Comparison of ENCODE assay signal across 1 cellular context in the genomic region with DNA sequence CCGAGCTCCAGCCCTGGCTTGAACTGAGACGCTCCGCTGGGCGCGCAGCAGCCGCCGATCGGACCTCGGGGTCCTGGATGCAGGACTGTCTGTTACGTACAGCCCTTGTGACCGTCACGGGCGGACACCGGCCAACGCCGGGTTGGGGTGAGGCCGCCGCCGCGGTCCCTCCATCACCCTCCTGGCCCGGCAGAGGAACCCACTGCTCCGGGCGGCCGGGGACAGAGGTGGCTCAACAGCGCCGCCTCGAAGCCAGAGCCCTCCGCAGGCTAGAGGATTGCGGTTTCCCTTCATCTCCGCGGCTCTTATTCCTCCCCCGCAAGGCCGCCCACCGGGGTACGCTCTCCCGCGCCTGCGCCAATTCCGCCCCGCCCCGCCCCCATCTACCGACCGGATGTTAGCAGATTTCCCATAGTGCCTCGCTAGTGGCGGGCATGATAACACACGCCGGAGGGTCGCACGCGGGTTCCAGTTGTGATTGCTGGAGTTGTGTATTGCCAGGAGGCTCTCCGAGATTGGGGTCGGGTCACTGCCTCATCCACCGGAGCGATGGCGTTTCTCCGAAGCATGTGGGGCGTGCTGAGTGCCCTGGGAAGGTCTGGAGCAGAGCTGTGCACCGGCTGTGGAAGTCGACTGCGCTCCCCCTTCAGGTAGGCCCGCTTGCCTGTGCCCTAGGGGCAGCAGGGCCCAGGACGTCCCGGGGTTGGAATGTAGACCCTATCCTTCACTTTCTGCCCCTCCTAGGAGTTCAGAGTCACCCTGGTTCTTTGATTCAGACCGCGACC.
TF ChIP-seq lines count a peak whose summit lies in the region.

Gene TFAM, plus strand, starts transcription at position 412 of the 785 bp plus-strand sequence. Its CDS starts 138 bp downstream, at position 550.

TF ChIP-seq in HepG2, 621 proteins besides CTCF, POLR2A, EP300 and RAD21 (continued from another document and continues in another):
- TF ChIP-seq AHDC1 (CRISPR knock-in tag; IDR thresholded peaks at IDR 0.05; ENCODE audit: borderline replicate concordance) (no peak), ZNF414 (CRISPR knock-in tag; IDR thresholded peaks at IDR 0.05) (no peak), MIER2 (CRISPR knock-in tag; IDR thresholded peaks at IDR 0.05) (0 out of 2 replicates have a peak, but pooled peaks have one; percentile 47), NRL (CRISPR knock-in tag; IDR thresholded peaks at IDR 0.05; ENCODE audit: borderline replicate concordance) (peak; percentile 46; the same call in 1 of the 2 replicates), ZBTB7A (CRISPR knock-in tag; IDR thresholded peaks at IDR 0.05) (peak; percentile 48), PAF1 (CRISPR knock-in tag; IDR thresholded peaks at IDR 0.05) (0 out of 2 replicates have a peak, but pooled peaks have one; percentile 65), RFXAP (CRISPR knock-in tag; IDR thresholded peaks at IDR 0.05; ENCODE audit: borderline replicate concordance) (0 out of 2 replicates have a peak, but pooled peaks have one; percentile 61), ZNF367 (CRISPR knock-in tag; IDR thresholded peaks at IDR 0.05; ENCODE audit: borderline replicate concordance) (no peak; the same call in 1 of the 2 replicates), ARHGAP35 (CRISPR knock-in tag; IDR thresholded peaks at IDR 0.05; ENCODE audit: borderline replicate concordance) (peak; percentile 69; the same call in 1 of the 2 replicates), ZC3H13 (CRISPR knock-in tag; IDR thresholded peaks at IDR 0.05) (peak; percentile 82; the same call in 1 of the 2 replicates), HNRNPH1 (optimal IDR thresholded peaks at IDR 0.05; ENCODE audit: low read depth, low read length) (no peak), JUNB (CRISPR knock-in tag; IDR thresholded peaks at IDR 0.05; ENCODE audit: borderline replicate concordance) (no peak), MED8 (CRISPR knock-in tag; IDR thresholded peaks at IDR 0.05; ENCODE audit: insufficient replicate concordance) (no peak), ZNF235 (CRISPR knock-in tag; IDR thresholded peaks at IDR 0.05; ENCODE audit: borderline replicate concordance) (no peak), ZKSCAN8 (CRISPR knock-in tag; IDR thresholded peaks at IDR 0.05; ENCODE audit: borderline replicate concordance) (0 out of 2 replicates have a peak, but pooled peaks have one; percentile 59), ZNF687 (CRISPR knock-in tag; IDR thresholded peaks at IDR 0.05) (peak; percentile 97), ZNF547 (CRISPR knock-in tag; IDR thresholded peaks at IDR 0.05) (peak; percentile 85; the same call in 1 of the 2 replicates), CHD4 (IDR thresholded peaks at IDR 0.05; ENCODE audit: borderline replicate concordance, low read length) (peak; percentile 85; the same call in 1 of the 2 replicates), ZNF274 (CRISPR knock-in tag; IDR thresholded peaks at IDR 0.05) (peak; percentile 69; the same call in 1 of the 2 replicates), KDM1A (CRISPR knock-in tag; IDR thresholded peaks at IDR 0.05) (peak; percentile 35), POLR2AphosphoS5 (IDR thresholded peaks at IDR 0.05; ENCODE audit: low read depth, low read length) (peak; percentile 98), PITX1 (CRISPR knock-in tag; IDR thresholded peaks at IDR 0.05) (no peak), SP140L (CRISPR knock-in tag; IDR thresholded peaks at IDR 0.05; ENCODE audit: borderline replicate concordance) (0 out of 2 replicates have a peak, but pooled peaks have one; percentile 72), RFX1 (IDR thresholded peaks at IDR 0.05) (no peak), MAX (IDR thresholded peaks at IDR 0.05) (peak; percentile 95)
- TF ChIP-seq, protein P1, sequence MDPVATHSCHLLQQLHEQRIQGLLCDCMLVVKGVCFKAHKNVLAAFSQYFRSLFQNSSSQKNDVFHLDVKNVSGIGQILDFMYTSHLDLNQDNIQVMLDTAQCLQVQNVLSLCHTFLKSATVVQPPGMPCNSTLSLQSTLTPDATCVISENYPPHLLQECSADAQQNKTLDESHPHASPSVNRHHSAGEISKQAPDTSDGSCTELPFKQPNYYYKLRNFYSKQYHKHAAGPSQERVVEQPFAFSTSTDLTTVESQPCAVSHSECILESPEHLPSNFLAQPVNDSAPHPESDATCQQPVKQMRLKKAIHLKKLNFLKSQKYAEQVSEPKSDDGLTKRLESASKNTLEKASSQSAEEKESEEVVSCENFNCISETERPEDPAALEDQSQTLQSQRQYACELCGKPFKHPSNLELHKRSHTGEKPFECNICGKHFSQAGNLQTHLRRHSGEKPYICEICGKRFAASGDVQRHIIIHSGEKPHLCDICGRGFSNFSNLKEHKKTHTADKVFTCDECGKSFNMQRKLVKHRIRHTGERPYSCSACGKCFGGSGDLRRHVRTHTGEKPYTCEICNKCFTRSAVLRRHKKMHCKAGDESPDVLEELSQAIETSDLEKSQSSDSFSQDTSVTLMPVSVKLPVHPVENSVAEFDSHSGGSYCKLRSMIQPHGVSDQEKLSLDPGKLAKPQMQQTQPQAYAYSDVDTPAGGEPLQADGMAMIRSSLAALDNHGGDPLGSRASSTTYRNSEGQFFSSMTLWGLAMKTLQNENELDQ (CRISPR knock-in tag; IDR thresholded peaks at IDR 0.05; ENCODE audit: borderline replicate concordance): no peak
- TF ChIP-seq, protein P2, sequence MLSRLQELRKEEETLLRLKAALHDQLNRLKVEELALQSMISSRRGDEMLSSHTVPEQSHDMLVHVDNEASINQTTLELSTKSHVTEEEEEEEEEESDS (CRISPR knock-in tag; IDR thresholded peaks at IDR 0.05; ENCODE audit: borderline replicate concordance): no peak; the same call in 1 of the 2 replicates
- TF ChIP-seq, protein P3, sequence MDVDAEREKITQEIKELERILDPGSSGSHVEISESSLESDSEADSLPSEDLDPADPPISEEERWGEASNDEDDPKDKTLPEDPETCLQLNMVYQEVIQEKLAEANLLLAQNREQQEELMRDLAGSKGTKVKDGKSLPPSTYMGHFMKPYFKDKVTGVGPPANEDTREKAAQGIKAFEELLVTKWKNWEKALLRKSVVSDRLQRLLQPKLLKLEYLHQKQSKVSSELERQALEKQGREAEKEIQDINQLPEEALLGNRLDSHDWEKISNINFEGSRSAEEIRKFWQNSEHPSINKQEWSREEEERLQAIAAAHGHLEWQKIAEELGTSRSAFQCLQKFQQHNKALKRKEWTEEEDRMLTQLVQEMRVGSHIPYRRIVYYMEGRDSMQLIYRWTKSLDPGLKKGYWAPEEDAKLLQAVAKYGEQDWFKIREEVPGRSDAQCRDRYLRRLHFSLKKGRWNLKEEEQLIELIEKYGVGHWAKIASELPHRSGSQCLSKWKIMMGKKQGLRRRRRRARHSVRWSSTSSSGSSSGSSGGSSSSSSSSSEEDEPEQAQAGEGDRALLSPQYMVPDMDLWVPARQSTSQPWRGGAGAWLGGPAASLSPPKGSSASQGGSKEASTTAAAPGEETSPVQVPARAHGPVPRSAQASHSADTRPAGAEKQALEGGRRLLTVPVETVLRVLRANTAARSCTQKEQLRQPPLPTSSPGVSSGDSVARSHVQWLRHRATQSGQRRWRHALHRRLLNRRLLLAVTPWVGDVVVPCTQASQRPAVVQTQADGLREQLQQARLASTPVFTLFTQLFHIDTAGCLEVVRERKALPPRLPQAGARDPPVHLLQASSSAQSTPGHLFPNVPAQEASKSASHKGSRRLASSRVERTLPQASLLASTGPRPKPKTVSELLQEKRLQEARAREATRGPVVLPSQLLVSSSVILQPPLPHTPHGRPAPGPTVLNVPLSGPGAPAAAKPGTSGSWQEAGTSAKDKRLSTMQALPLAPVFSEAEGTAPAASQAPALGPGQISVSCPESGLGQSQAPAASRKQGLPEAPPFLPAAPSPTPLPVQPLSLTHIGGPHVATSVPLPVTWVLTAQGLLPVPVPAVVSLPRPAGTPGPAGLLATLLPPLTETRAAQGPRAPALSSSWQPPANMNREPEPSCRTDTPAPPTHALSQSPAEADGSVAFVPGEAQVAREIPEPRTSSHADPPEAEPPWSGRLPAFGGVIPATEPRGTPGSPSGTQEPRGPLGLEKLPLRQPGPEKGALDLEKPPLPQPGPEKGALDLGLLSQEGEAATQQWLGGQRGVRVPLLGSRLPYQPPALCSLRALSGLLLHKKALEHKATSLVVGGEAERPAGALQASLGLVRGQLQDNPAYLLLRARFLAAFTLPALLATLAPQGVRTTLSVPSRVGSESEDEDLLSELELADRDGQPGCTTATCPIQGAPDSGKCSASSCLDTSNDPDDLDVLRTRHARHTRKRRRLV (CRISPR knock-in tag; IDR thresholded peaks at IDR 0.05): 0 out of 2 replicates have a peak, but pooled peaks have one; percentile 55
- TF ChIP-seq, protein P4, sequence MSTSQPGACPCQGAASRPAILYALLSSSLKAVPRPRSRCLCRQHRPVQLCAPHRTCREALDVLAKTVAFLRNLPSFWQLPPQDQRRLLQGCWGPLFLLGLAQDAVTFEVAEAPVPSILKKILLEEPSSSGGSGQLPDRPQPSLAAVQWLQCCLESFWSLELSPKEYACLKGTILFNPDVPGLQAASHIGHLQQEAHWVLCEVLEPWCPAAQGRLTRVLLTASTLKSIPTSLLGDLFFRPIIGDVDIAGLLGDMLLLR (CRISPR knock-in tag; IDR thresholded peaks at IDR 0.05): peak; percentile 82; the same call in 1 of the 2 replicates
